In the genomic region with DNA sequence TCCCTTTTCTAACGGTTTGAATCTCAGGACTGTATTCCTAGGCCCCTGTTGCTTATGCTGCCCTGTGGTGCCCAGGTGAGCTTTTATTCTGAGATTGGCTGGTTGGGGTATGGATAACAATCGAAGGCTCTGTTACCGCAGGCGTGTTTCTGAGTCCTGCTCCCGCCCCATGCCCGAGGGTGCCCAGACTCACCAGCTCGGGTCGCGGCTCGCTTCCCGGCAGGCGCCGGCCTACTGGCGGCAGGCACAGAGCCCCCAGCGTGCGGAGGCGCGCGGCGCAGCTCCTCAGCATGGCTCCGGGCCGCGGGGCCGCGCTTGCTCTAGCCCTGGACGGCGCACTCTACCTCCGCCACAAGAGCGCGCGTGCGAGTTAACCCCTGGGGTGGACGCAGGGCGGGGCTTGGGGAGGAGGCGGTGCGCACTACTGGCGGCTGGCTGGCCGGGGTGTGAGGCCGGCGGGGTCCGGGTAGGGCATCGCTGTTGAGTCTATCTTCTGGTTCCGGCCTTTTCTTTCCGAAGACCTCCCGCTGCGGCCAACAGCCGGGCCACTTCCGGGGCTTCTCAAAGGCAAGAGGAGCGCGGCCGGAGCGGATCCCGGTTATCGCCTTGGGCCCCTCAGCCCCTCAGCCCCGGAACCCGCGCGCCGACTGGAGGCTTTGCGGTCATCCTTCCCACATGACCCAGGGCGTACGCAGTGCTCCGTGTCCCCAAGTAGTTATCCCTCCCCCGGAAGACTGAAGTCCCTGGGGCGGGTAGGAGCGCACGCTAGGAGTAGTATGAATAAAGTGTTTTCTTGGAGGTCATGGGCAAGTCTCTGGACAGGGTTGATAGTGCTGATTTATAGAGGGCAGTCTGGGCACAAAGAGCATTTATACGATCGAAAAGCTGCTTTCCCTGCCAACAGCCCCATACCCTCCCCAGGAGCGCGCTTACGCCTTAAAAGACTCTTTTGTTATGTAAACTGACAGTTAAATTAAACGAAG, we compare ENCODE assay signal across 8 cellular contexts. TPM values are rescaled to one million over a fixed set of nuclear protein-coding genes. Genes with fewer than 3 reads are reported as not detected.
DNase-seq lines count a peak whose midpoint lies in the region; ATAC-seq and TF ChIP-seq lines count a peak whose summit lies in the region.

Gene THEM4, minus strand, starts transcription at position 345 of the 983 bp plus-strand sequence. Its CDS starts 53 bp downstream, at position 292.

- ATAC-seq in GM19463 (IDR thresholded peaks at IDR 0.05; ENCODE audit: unreplicated experiment) (peak; percentile 98), esophagus mucosa (peak; percentile 99)
- ATAC-seq in activated T-cell treated with anti-CD3 and anti-CD28 coated beads, Interleukin-2, amount 50 U/mL, for 4 hours: peak; percentile 95 to 96

- no peaks in the 10 kb centered on the region for H3K36me3 ChIP-seq in muscle layer of duodenum (ENCODE audit: control insufficient read depth in 1 of 2, insufficient read depth in 2 of 2, low read length in 2 of 2)

- peaks cover 0 to 13% of the 10 kb centered on the region in 2 donors for H3K4me1 ChIP-seq in muscle layer of duodenum (ENCODE audit: control insufficient read depth in 1 of 2, insufficient read depth in 2 of 2, low read length in 2 of 2)

- no peaks in the 10 kb centered on the region for H3K9me3 ChIP-seq in muscle layer of duodenum (ENCODE audit: control insufficient read depth in 1 of 2, low read length in 2 of 2)

- peak; percentile 95 for DNase-seq in COLO668 (lab: John Stamatoyannopoulos, UW; ENCODE audit: unreplicated experiment)
- DNase-seq in HL-60 (ENCODE audit: low read depth in 1 of 2, low spot score in 1 of 2): peak; percentile 93 to 98
- peak; percentile 88 for DNase-seq in activated T-cell treated with anti-CD3 and anti-CD28 coated beads, Interleukin-2, amount 50 U/mL, for 4 hours
- peak; percentile 93 for DNase-seq in stimulated activated CD8-positive, alpha-beta memory T cell treated with anti-CD3 and anti-CD28 coated beads, Interleukin-7, amount 100 ng/mL, for 24 hours (ENCODE audit: low read depth)

- H3K36me3 Mint-ChIP-seq in activated T-cell treated with anti-CD3 and anti-CD28 coated beads, Interleukin-2, amount 50 U/mL, for 4 hours (ENCODE audit: insufficient read depth): peaks cover 26% of the 10 kb centered on the region

- H3K4me3 Mint-ChIP-seq in activated T-cell treated with anti-CD3 and anti-CD28 coated beads, Interleukin-2, amount 50 U/mL, for 4 hours: peak within 1 kb of the TSS; percentile 91

- TF ChIP-seq CTCF in HL-60 (IDR thresholded peaks at IDR 0.05; ENCODE audit: insufficient read depth, low read length): no peak

- H3K27me3 Mint-ChIP-seq in activated T-cell treated with anti-CD3 and anti-CD28 coated beads, Interleukin-2, amount 50 U/mL, for 4 hours (ENCODE audit: low read depth): no peaks in the 10 kb centered on the region

- H3K27me3 ChIP-seq in HL-60 (ENCODE audit: insufficient read depth, poor library complexity, severe bottlenecking) (no peaks in the 10 kb centered on the region), muscle layer of duodenum (ENCODE audit: low read depth, low read length) (no peaks in the 10 kb centered on the region)

- H3K9me3 Mint-ChIP-seq in activated T-cell treated with anti-CD3 and anti-CD28 coated beads, Interleukin-2, amount 50 U/mL, for 4 hours: no peaks in the 10 kb centered on the region

- peaks cover 39% of the 10 kb centered on the region for H3K4me1 Mint-ChIP-seq in activated T-cell treated with anti-CD3 and anti-CD28 coated beads, Interleukin-2, amount 50 U/mL, for 4 hours (ENCODE audit: low read depth)

- peak within 1 kb of the TSS; percentile 97 for H3K27ac ChIP-seq in HL-60 (replicated peaks)
- H3K27ac ChIP-seq in muscle layer of duodenum (ENCODE audit: low read length): peak within 1 kb of the TSS; percentile 91

- H3K4me3 ChIP-seq in HL-60 (replicated peaks; ENCODE audit: insufficient read depth, low read length) (peak within 1 kb of the TSS; percentile 72), muscle layer of duodenum (ENCODE audit: low read depth in 1 of 2, low read length in 2 of 2) (peak within 1 kb of the TSS; percentile 73 to 89)

TF ChIP-seq in PFSK-1, 5 proteins besides CTCF, POLR2A, EP300 and RAD21:
- TF ChIP-seq FOXP2 (optimal IDR thresholded peaks at IDR 0.05; ENCODE audit: borderline replicate concordance, extremely low read depth, extremely low read length, insufficient read depth): no peak
- peak; percentile 52 for TF ChIP-seq POLR2AphosphoS5 (IDR thresholded peaks at IDR 0.05; ENCODE audit: low read depth, low read length)

RNA-seq across cellular contexts. Expression of gene THEM4, which starts in this region (rescaled TPM):
- polyA plus RNA-seq in PFSK-1 (2012; ENCODE audit: insufficient read length, low read depth): 1.3 TPM
- total RNA-seq in activated T-cell treated with anti-CD3 and anti-CD28 coated beads, Interleukin-2, amount 50 U/mL, for 4 hours: 10 to 100 TPM; 23.2 to 29.1 (median 24.6) TPM
- 4.8 TPM for total RNA-seq in esophagus mucosa

Comparison
In these comparisons a context has a peak if more than half of its experiments do, and no peak if none do; other contexts are left out.
1. Peak in every context shown above with its lines: DNase-seq, ATAC-seq, H3K4me3 ChIP-seq and H3K27ac ChIP-seq.